Comparison of ENCODE assay signal across 19 cellular contexts in the genomic region with DNA sequence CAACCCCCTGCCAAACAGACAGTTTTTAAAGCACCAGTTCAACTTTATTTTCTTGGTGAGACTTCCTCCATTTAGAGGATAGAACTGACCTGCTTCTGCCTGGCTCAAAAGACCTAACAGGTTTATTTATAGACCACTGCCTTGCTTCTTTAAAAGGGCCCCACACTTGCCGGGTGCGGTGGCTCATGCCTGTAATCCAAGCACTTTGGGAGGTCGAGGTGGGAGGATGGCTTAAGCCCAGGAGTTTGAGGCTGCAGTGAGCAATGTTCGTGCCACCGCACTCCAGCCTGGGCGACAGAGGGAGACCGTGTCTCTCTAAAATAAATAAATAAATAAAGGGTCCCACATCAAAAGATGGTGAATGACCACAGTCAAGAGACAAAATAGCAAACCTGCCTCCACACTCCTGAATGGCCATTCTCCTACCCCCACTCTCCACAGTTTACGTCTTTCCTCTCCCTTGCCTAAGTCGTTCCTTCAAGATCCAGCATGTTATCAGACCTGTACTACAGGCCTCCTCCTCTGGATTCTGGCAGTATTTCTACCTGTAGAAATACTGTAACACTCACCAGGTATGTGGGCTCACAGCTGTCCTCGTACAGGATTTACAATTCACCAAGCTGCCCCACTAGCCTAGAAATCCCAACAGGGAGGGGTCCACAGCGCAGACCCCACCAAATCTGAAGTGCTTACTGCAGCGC.
DNase-seq lines count a peak whose midpoint lies in the region; ATAC-seq and TF ChIP-seq lines count a peak whose summit lies in the region.
"Had no signal": no experiment of that assay in that cellular context is flagged by ENCODE, and none has a peak within 500 bp of the region (broad histone marks: within the 10 kb centered on the region; RNA-seq: fewer than 3 reads in every experiment).

No MANE protein-coding gene starts in this region.

- H3K36me3 ChIP-seq in ascending aorta (no peaks in the 10 kb centered on the region), stomach (peaks cover 0 to 7% (median 0%) of the 10 kb centered on the region in 4 donors)

- DNase-seq in NOMO-1 (lab: John Stamatoyannopoulos, UW; ENCODE audit: unreplicated experiment in 2 of 2) = peak; percentile 11 to 20
- no peak for DNase-seq in NOMO-1 treated with dmso at 0.1 percent for 144 hours (lab: John Stamatoyannopoulos, UW; ENCODE audit: unreplicated experiment)
- peak in 1 of 2 donors; percentile 61 for DNase-seq in ascending aorta (ENCODE audit: low spot score in 2 of 2)
- no peak for DNase-seq in right cardiac atrium
- no peak for DNase-seq in stomach
- no peak for DNase-seq in osteocyte (ENCODE audit: extremely low spot score, unreplicated experiment)
- DNase-seq in NCI-H82 (lab: John Stamatoyannopoulos, UW) = no peak
- DNase-seq: 8988T, activated B cell treated with CpG ODN at 0.5 μM for 24 hours, activated gamma-delta T cell treated with Interleukin-2 at 50 U/mL for 16 hours, aorta, NCI-H2081, NCI-H526 treated with DMSO at 0.1 percent for 48 hours, retina, T-helper 1 cell, testis had no signal

- ATAC-seq in right cardiac atrium = peak in 1 of 2 donors; percentile 41
- ATAC-seq in GM21619 (IDR thresholded peaks at IDR 0.05; ENCODE audit: unreplicated experiment) = no peak

- no peak overlapping the region for H3K27ac Mint-ChIP-seq in osteocyte (ENCODE audit: unreplicated experiment)
- H3K27ac Mint-ChIP-seq: activated B cell treated with CpG ODN at 0.5 μM for 24 hours; dendritic cell treated with granulocyte-macrophage colony-stimulating factor and Interleukin-4, amounts not matched to agents 40 ng/mL and 50 ng/mL, for 4 days had no signal

- H3K4me1 ChIP-seq in ascending aorta = peaks cover 7 to 28% of the 10 kb centered on the region in 2 donors
- H3K4me1 ChIP-seq in right cardiac atrium (ENCODE audit: control insufficient read depth, insufficient read depth, low read length) = peaks cover 9% of the 10 kb centered on the region
- H3K4me1 ChIP-seq in stomach = peaks cover under 1 to 33% (median 18%) of the 10 kb centered on the region in 4 donors

- H3K4me1 Mint-ChIP-seq in osteocyte (ENCODE audit: unreplicated experiment) = peaks cover 12% of the 10 kb centered on the region
- H3K4me1 Mint-ChIP-seq: activated B cell treated with CpG ODN at 0.5 μM for 24 hours, CD14-positive monocyte had no signal

- H3K27ac ChIP-seq in ascending aorta (peak overlapping the region; percentile 17 to 35), right cardiac atrium (ENCODE audit: low read length) (peak overlapping the region; percentile 76), stomach (peak overlapping the region in 3 of 5 donors; percentile 1 to 50 (median 9))

- H3K27me3 Mint-ChIP-seq in osteocyte (ENCODE audit: unreplicated experiment) = no peaks in the 10 kb centered on the region
- H3K27me3 Mint-ChIP-seq: activated B cell treated with CpG ODN at 0.5 μM for 24 hours; dendritic cell treated with granulocyte-macrophage colony-stimulating factor and Interleukin-4, amounts not matched to agents 40 ng/mL and 50 ng/mL, for 4 days had no signal

- TF ChIP-seq EP300 in stomach (IDR thresholded peaks at IDR 0.05) = no peak

- no peak overlapping the region for H3K4me3 ChIP-seq in ascending aorta
- no peak overlapping the region for H3K4me3 ChIP-seq in right cardiac atrium (ENCODE audit: low read length)
- H3K4me3 ChIP-seq in stomach = no peak overlapping the region
- H3K4me3 ChIP-seq: testis had no signal

- H3K27me3 ChIP-seq in ascending aorta (no peaks in the 10 kb centered on the region), right cardiac atrium (ENCODE audit: control insufficient read depth, insufficient read depth) (no peaks in the 10 kb centered on the region), stomach (no peaks in the 10 kb centered on the region)
- H3K27me3 ChIP-seq: testis had no signal

- H3K9me3 ChIP-seq in ascending aorta (no peaks in the 10 kb centered on the region), right cardiac atrium (ENCODE audit: control insufficient read depth, low read length) (no peaks in the 10 kb centered on the region), stomach (no peaks in the 10 kb centered on the region)
- H3K9me3 ChIP-seq: testis had no signal

- intact Hi-C loops in ascending aorta (cut with DNase I) = no loop called here
- intact Hi-C loops in right cardiac atrium (cut with DNase I) = no loop called here
- intact Hi-C loops in stomach (cut with DNase I; ENCODE audit: low total_unique reads) = no loop called here

- no peak for TF ChIP-seq POLR2A in stomach (IDR thresholded peaks at IDR 0.05)

- 62% methylated on average over 12 of the region's 12 CpGs for WGBS in right cardiac atrium
- 78 to 89% (median 83%) methylated on average over 12 of the region's 12 CpGs for WGBS in stomach, 5 donors

- no peak overlapping the region for H3K4me3 Mint-ChIP-seq in osteocyte (ENCODE audit: unreplicated experiment)
- H3K4me3 Mint-ChIP-seq: activated B cell treated with CpG ODN at 0.5 μM for 24 hours; CD14-positive monocyte; dendritic cell treated with granulocyte-macrophage colony-stimulating factor and Interleukin-4, amounts not matched to agents 40 ng/mL and 50 ng/mL, for 4 days had no signal

- peaks cover 4% of the 10 kb centered on the region for H3K36me3 Mint-ChIP-seq in osteocyte (ENCODE audit: unreplicated experiment)

- no peak for TF ChIP-seq CTCF in ascending aorta (IDR thresholded peaks at IDR 0.05)
- TF ChIP-seq CTCF in stomach (IDR thresholded peaks at IDR 0.05) = no peak
- TF ChIP-seq CTCF in osteocyte (IDR thresholded peaks at IDR 0.05) = no peak

- H3K9me3 Mint-ChIP-seq in osteocyte (ENCODE audit: unreplicated experiment) = no peaks in the 10 kb centered on the region
- H3K9me3 Mint-ChIP-seq: activated B cell treated with CpG ODN at 0.5 μM for 24 hours; CD14-positive monocyte; dendritic cell treated with granulocyte-macrophage colony-stimulating factor and Interleukin-4, amounts not matched to agents 40 ng/mL and 50 ng/mL, for 4 days had no signal

Comparison
In these comparisons a context has a peak if more than half of its experiments do, and no peak if none do; other contexts are left out.
1. DNase-seq: peak in NOMO-1 (2 of 2); none in NOMO-1 treated with dmso at 0.1 percent for 144 hours (single experiment), right cardiac atrium (0 of 3), stomach (single experiment), osteocyte (single experiment) and NCI-H82 (single experiment).
2. H3K27ac ChIP-seq: peak in every context shown above with its lines; median percentile 76 in right cardiac atrium; 26 in ascending aorta; 9 in stomach.